In genomic region chr10:70051878-70052277, GRCh38 we compare ENCODE assay signal across 8 cellular contexts. TPM values are rescaled to one million over a fixed set of nuclear protein-coding genes. Genes with fewer than 3 reads are reported as not detected.
A peak's percentile ranks its signal among the peaks of the same experiment; 100 is the strongest.
DNase-seq lines count a peak whose midpoint lies in the region; TF ChIP-seq lines count a peak whose summit lies in the region.

No MANE protein-coding gene starts in this region.

- H3K4me1 ChIP-seq in ovary (ENCODE audit: insufficient read depth) = peaks cover 6% of the 10 kb centered on the region

- TF ChIP-seq EP300 in ovary (IDR thresholded peaks at IDR 0.05) = no peak

- TF ChIP-seq POLR2A in ovary (IDR thresholded peaks at IDR 0.05) = no peak

- H3K9me3 ChIP-seq in SK-N-MC (ENCODE audit: low read depth, low read length) (no peaks in the 10 kb centered on the region), ovary (no peaks in the 10 kb centered on the region)

- WGBS in ovary, 3 donors = 19 to 31% (median 30%) methylated on average over 5 of the region's 5 CpGs

- H3K27ac ChIP-seq in SK-N-MC = peak overlapping the region; percentile 86
- H3K27ac ChIP-seq in ovary = peak overlapping the region in 1 of 2 donors; percentile 60

- TF ChIP-seq CTCF in epithelial cell of proximal tubule (conservative IDR thresholded peaks at IDR 0.05; ENCODE audit: low read depth, low read length) (no peak), ovary (IDR thresholded peaks at IDR 0.05) (no peak)

- intact Hi-C loops in ovary (cut with DNase I) = no loop called here

- H3K4me3 ChIP-seq in SK-N-MC = peak overlapping the region; percentile 85
- H3K4me3 ChIP-seq in epithelial cell of proximal tubule (ENCODE audit: low read depth, low read length) = peak overlapping the region; percentile 81
- H3K4me3 ChIP-seq in ovary = peak overlapping the region; percentile 77

- H3K36me3 ChIP-seq in SK-N-MC (ENCODE audit: insufficient read depth, low read length) (no peaks in the 10 kb centered on the region), ovary (no peaks in the 10 kb centered on the region)

- H3K27me3 ChIP-seq in ovary = no peaks in the 10 kb centered on the region

- peak; percentile 6 for DNase-seq in ELF-1 (ENCODE audit: low read depth, low spot score)
- no peak for DNase-seq in SK-N-MC (ENCODE audit: low read depth, low spot score)
- DNase-seq in epithelial cell of proximal tubule (ENCODE audit: low read depth) = no peak
- DNase-seq in ovary = no peak
- DNase-seq in stimulated activated naive CD4-positive, alpha-beta T cell treated with Interleukin-2 at 50 U/mL for 16 hours (lab: John Stamatoyannopoulos, UW) = no peak
- DNase-seq in T-helper 9 cell = no peak
- no peak for DNase-seq in central memory CD4-positive, alpha-beta T cell
- DNase-seq in NCI-H2107 treated with DMSO at 0.1 percent for 48 hours (lab: John Stamatoyannopoulos, UW; ENCODE audit: unreplicated experiment) = no peak

- H3K9ac ChIP-seq in SK-N-MC (ENCODE audit: insufficient read length) = peak overlapping the region; percentile 98

RNA-seq across cellular contexts. Expression of gene MACROH2A2, which starts 0.8 kb away (rescaled TPM):
- total RNA-seq in epithelial cell of proximal tubule = 53.2 and 62.8 TPM in 2 replicates
- total RNA-seq in ovary = 10 to 100 TPM in 6 of 7 donors, 1 to 10 TPM in 1; 6.3 to 24.6 (median 22.6) TPM
- polyA plus RNA-seq in ovary = 10 to 100 TPM; 15.0 to 16.2 TPM
